ENCODE assay signal across 1 cellular context in the genomic region with DNA sequence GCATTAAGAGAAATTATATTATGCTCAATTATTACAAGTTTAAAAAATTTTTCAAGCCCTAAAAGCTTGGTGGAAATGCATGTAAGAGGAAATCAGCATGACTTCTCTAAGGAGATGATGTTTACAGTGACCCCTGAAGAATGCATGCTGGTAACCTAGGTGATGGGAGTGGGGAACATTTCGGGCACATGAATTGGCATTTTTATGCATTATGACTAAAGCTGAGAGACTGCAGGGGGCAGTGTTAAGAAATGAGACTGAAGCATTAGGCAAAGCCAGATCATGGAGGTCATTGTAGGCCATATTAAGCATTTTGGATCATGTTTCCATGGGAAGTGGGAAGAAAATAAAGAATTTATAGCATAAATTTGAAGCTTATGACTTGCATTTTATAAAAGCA.
TF ChIP-seq lines count a peak whose summit lies in the region.

No MANE protein-coding gene starts in this region.

TF ChIP-seq in HepG2, 621 proteins besides CTCF, POLR2A, EP300 and RAD21 (continued from another document):
- TF ChIP-seq, protein P1, sequence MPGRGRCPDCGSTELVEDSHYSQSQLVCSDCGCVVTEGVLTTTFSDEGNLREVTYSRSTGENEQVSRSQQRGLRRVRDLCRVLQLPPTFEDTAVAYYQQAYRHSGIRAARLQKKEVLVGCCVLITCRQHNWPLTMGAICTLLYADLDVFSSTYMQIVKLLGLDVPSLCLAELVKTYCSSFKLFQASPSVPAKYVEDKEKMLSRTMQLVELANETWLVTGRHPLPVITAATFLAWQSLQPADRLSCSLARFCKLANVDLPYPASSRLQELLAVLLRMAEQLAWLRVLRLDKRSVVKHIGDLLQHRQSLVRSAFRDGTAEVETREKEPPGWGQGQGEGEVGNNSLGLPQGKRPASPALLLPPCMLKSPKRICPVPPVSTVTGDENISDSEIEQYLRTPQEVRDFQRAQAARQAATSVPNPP (CRISPR knock-in tag; IDR thresholded peaks at IDR 0.05) = no peak
- TF ChIP-seq ZNF460 (CRISPR knock-in tag; IDR thresholded peaks at IDR 0.05; ENCODE audit: borderline replicate concordance) (no peak), RBFOX2 (IDR thresholded peaks at IDR 0.05; ENCODE audit: low read depth, low read length) (no peak), YEATS4 (CRISPR knock-in tag; IDR thresholded peaks at IDR 0.05; ENCODE audit: borderline replicate concordance) (no peak), FOSL2 (CRISPR knock-in tag; IDR thresholded peaks at IDR 0.05) (no peak), MAF1 (CRISPR knock-in tag; IDR thresholded peaks at IDR 0.05; ENCODE audit: borderline replicate concordance) (no peak), KMT2B (CRISPR knock-in tag; IDR thresholded peaks at IDR 0.05) (no peak), PCBP1 (IDR thresholded peaks at IDR 0.05; ENCODE audit: borderline replicate concordance, low read depth, low read length) (no peak), SYNCRIP (IDR thresholded peaks at IDR 0.05; ENCODE audit: insufficient read depth, low read depth, low read length) (no peak), PRMT3 (CRISPR knock-in tag; IDR thresholded peaks at IDR 0.05; ENCODE audit: borderline replicate concordance, low read depth) (no peak), NR3C1 (CRISPR knock-in tag; IDR thresholded peaks at IDR 0.05) (no peak), DMAP1 (CRISPR knock-in tag; IDR thresholded peaks at IDR 0.05) (no peak), ZFP62 (CRISPR knock-in tag; IDR thresholded peaks at IDR 0.05) (no peak)
